In genomic region chr7:18177815-18178660, GRCh38 we compare ENCODE assay signal across 8 cellular contexts.
DNase-seq lines count a peak whose midpoint lies in the region; ATAC-seq and TF ChIP-seq lines count a peak whose summit lies in the region.

No MANE protein-coding gene starts in this region.

- WGBS in smooth muscle cell (ENCODE audit: low lambda C conversion rate): 74% methylated on average over 6 of the region's 7 CpGs
- WGBS in H9 (ENCODE audit: extremely low coverage, insufficient read length, low lambda C conversion rate): no CpG with 5 or more reads among the region's 7 CpGs

- H3K23me2 ChIP-seq in H9 (ENCODE audit: insufficient read length, low read depth, low read length, poor library complexity, severe bottlenecking): no peaks in the 10 kb centered on the region

- H4K5ac ChIP-seq in H9 (ENCODE audit: insufficient read length, low read depth, low read length): no peak overlapping the region

- no peaks in the 10 kb centered on the region for H3K9me3 ChIP-seq in uterus
- no peaks in the 10 kb centered on the region for H3K9me3 ChIP-seq in smooth muscle cell (replicated peaks; ENCODE audit: low read depth)
- no peaks in the 10 kb centered on the region for H3K9me3 ChIP-seq in H9 (ENCODE audit: control insufficient read depth, low read depth, low read length)

- no peak overlapping the region for H3K14ac ChIP-seq in H9 (ENCODE audit: insufficient read depth, low read length)

- no peak overlapping the region for H2AFZ ChIP-seq in smooth muscle cell (ENCODE audit: low read depth)
- no peak overlapping the region for H2AFZ ChIP-seq in H9 (ENCODE audit: low read length)

- no peak overlapping the region for H3K9ac ChIP-seq in smooth muscle cell (ENCODE audit: low read depth)
- H3K9ac ChIP-seq in H9 (ENCODE audit: extremely low read depth, insufficient read length, low read length): no peak overlapping the region

- H4K91ac ChIP-seq in H9 (ENCODE audit: insufficient read length, low read depth, low read length): no peak overlapping the region

- H2BK120ac ChIP-seq in H9 (ENCODE audit: low read depth, low read length, poor library complexity, severe bottlenecking): no peak overlapping the region

- no peak for TF ChIP-seq CTCF in GM10248 (IDR thresholded peaks at IDR 0.05; ENCODE audit: control extremely low read depth, extremely low read depth, low read depth, missing control alignments)
- TF ChIP-seq CTCF in activated B cell treated with CpG ODN at 0.5 μM for 24 hours (IDR thresholded peaks at IDR 0.05): no peak
- no peak for TF ChIP-seq CTCF in uterus (IDR thresholded peaks at IDR 0.05)
- no peak for TF ChIP-seq CTCF in smooth muscle cell (IDR thresholded peaks at IDR 0.05; ENCODE audit: borderline replicate concordance, insufficient read depth, poor library complexity, severe bottlenecking)
- TF ChIP-seq CTCF in H9 (conservative IDR thresholded peaks at IDR 0.05): no peak

- no peak for TF ChIP-seq POLR2A in uterus (IDR thresholded peaks at IDR 0.05)

- H3K36me3 ChIP-seq in uterus (no peaks in the 10 kb centered on the region), smooth muscle cell (ENCODE audit: low read depth) (no peaks in the 10 kb centered on the region)

- no peaks in the 10 kb centered on the region for H3F3A ChIP-seq in smooth muscle cell (ENCODE audit: low read depth)

- no peak overlapping the region for H3K4me3 ChIP-seq in uterus
- no peak overlapping the region for H3K4me3 ChIP-seq in smooth muscle cell

- H2AK5ac ChIP-seq in H9 (ENCODE audit: insufficient read length, low read length): no peak overlapping the region

- intact Hi-C loops in activated B cell treated with CpG ODN at 0.5 μM for 24 hours (cut with micrococcal nuclease) (no loop called here), uterus (cut with DNase I; ENCODE audit: low total_unique reads) (no loop called here)

- H3K27me3 Mint-ChIP-seq in activated B cell treated with CpG ODN at 0.5 μM for 24 hours (no peaks in the 10 kb centered on the region), H9 (ENCODE audit: low read depth) (no peaks in the 10 kb centered on the region)

- H4K8ac ChIP-seq in H9 (replicated peaks; ENCODE audit: insufficient read length, low read depth, low read length): no peak overlapping the region

- H3K4me1 Mint-ChIP-seq in activated B cell treated with CpG ODN at 0.5 μM for 24 hours: peaks cover 51% of the 10 kb centered on the region
- H3K4me1 Mint-ChIP-seq in H9: peaks cover 3% of the 10 kb centered on the region in 2 experiments; a peak in 1 of 4 replicates

- H3K4me3 Mint-ChIP-seq in activated B cell treated with CpG ODN at 0.5 μM for 24 hours: peak overlapping the region; percentile 42
- no peak overlapping the region for H3K4me3 Mint-ChIP-seq in H9

- no peaks in the 10 kb centered on the region for H3K36me3 Mint-ChIP-seq in activated B cell treated with CpG ODN at 0.5 μM for 24 hours (ENCODE audit: low read depth)
- no peaks in the 10 kb centered on the region for H3K36me3 Mint-ChIP-seq in H9 (ENCODE audit: insufficient read depth in 1 of 3, low read depth in 3 of 3)

- H2BK5ac ChIP-seq in H9 (ENCODE audit: insufficient read length, low read length): no peak overlapping the region

- no peaks in the 10 kb centered on the region for H4K20me1 ChIP-seq in smooth muscle cell (ENCODE audit: low read depth)
- no peaks in the 10 kb centered on the region for H4K20me1 ChIP-seq in H9 (ENCODE audit: control insufficient read depth, insufficient read depth, insufficient read length)

- H3K56ac ChIP-seq in H9 (ENCODE audit: insufficient read length, low read depth, low read length): no peak overlapping the region

- H2BK15ac ChIP-seq in H9 (ENCODE audit: low read depth, low read length): no peak overlapping the region

- H3K27ac ChIP-seq in uterus: no peak overlapping the region
- no peak overlapping the region for H3K27ac ChIP-seq in smooth muscle cell (ENCODE audit: low read depth)
- no peak overlapping the region for H3K27ac ChIP-seq in H9 (ENCODE audit: insufficient read length, low read depth, low read length)

- DNase-seq in GM10248 (ENCODE audit: extremely low spot score) (peak; percentile 57), activated B cell treated with CpG ODN at 0.5 μM for 24 hours (no peak), non-pigmented ciliary epithelial cell (ENCODE audit: low read depth) (peak; percentile 50), uterus (no peak), smooth muscle cell (lab: John Stamatoyannopoulos, UW; ENCODE audit: unreplicated experiment) (no peak), H9 (no peak)

- H3K27ac Mint-ChIP-seq in activated B cell treated with CpG ODN at 0.5 μM for 24 hours: peak overlapping the region; percentile 62
- H3K27ac Mint-ChIP-seq in H9: no peak overlapping the region; a peak in 1 of 7 replicates

- H3K79me2 ChIP-seq in smooth muscle cell (ENCODE audit: low read depth) (no peaks in the 10 kb centered on the region), H9 (ENCODE audit: insufficient read depth, low read length) (no peaks in the 10 kb centered on the region)

- H3K4me2 ChIP-seq in smooth muscle cell (no peak overlapping the region), H9 (ENCODE audit: insufficient read depth, insufficient read length, low read length) (no peak overlapping the region)

- POLR2A ChIA-PET in GM10248 (lab: Yijun Ruan, JAX): no interaction called here
- POLR2A ChIA-PET in activated B cell treated with CpG ODN at 0.5 μM for 24 hours (lab: Charles Lee): no interaction called here

- H3K9me3 Mint-ChIP-seq in activated B cell treated with CpG ODN at 0.5 μM for 24 hours: peaks cover 2% of the 10 kb centered on the region
- no peaks in the 10 kb centered on the region for H3K9me3 Mint-ChIP-seq in H9

- no peaks in the 10 kb centered on the region for H3K79me1 ChIP-seq in H9 (ENCODE audit: insufficient read depth, low read depth, low read length, poor library complexity, severe bottlenecking)

- H3K4me1 ChIP-seq in uterus (peaks cover 0 to 5% of the 10 kb centered on the region in 2 donors), smooth muscle cell (ENCODE audit: low read depth) (no peaks in the 10 kb centered on the region), H9 (ENCODE audit: insufficient read depth, low read length) (no peaks in the 10 kb centered on the region)

- no peak overlapping the region for H2BK12ac ChIP-seq in H9 (ENCODE audit: insufficient read length, low read depth, low read length)

- no peak overlapping the region for H3K18ac ChIP-seq in H9 (ENCODE audit: insufficient read length, low read depth, low read length)

- H3K4ac ChIP-seq in H9 (ENCODE audit: low read depth, low read length): no peak overlapping the region

- no peak overlapping the region for H3T11ph ChIP-seq in H9 (ENCODE audit: low read length)

- H3K27me3 ChIP-seq in uterus (no peaks in the 10 kb centered on the region), smooth muscle cell (ENCODE audit: low read depth) (no peaks in the 10 kb centered on the region), H9 (ENCODE audit: insufficient read depth, low read length) (no peaks in the 10 kb centered on the region)

- CTCF ChIA-PET in GM10248 (lab: Yijun Ruan, JAX): interaction anchor here (1.2 to 1.6 kb wide), 2 partner anchors 11 to 64 kb away, joined by 3 read pairs; no protein-coding TSS in a partner anchor
- CTCF ChIA-PET in activated B cell treated with CpG ODN at 0.5 μM for 24 hours (lab: Charles Lee): no interaction called here

- no peak overlapping the region for H3K23ac ChIP-seq in H9 (ENCODE audit: insufficient read length, low read depth, low read length)

- H2BK20ac ChIP-seq in H9 (ENCODE audit: low read depth, low read length, poor library complexity, severe bottlenecking): no peak overlapping the region

- ATAC-seq in GM19468 (IDR thresholded peaks at IDR 0.05; ENCODE audit: extremely low read depth, unreplicated experiment) (peak; percentile 81), HG03469 (IDR thresholded peaks at IDR 0.05; ENCODE audit: unreplicated experiment) (peak; percentile 96), activated B cell treated with CpG ODN at 0.5 μM for 24 hours (ENCODE audit: low read depth) (peak; percentile 77)

Comparison
In these comparisons a context has a peak if more than half of its experiments do, and no peak if none do; other contexts are left out.
1. DNase-seq: peak in GM10248 (single experiment) and non-pigmented ciliary epithelial cell (single experiment); none in activated B cell treated with CpG ODN at 0.5 μM for 24 hours (single experiment), uterus (0 of 2), smooth muscle cell (single experiment) and H9 (single experiment).
2. Peak in every context shown above with its lines, with median percentiles within 50 percentile points of each other: ATAC-seq.